ENCODE assay signal across 13 cellular contexts in the genomic region with DNA sequence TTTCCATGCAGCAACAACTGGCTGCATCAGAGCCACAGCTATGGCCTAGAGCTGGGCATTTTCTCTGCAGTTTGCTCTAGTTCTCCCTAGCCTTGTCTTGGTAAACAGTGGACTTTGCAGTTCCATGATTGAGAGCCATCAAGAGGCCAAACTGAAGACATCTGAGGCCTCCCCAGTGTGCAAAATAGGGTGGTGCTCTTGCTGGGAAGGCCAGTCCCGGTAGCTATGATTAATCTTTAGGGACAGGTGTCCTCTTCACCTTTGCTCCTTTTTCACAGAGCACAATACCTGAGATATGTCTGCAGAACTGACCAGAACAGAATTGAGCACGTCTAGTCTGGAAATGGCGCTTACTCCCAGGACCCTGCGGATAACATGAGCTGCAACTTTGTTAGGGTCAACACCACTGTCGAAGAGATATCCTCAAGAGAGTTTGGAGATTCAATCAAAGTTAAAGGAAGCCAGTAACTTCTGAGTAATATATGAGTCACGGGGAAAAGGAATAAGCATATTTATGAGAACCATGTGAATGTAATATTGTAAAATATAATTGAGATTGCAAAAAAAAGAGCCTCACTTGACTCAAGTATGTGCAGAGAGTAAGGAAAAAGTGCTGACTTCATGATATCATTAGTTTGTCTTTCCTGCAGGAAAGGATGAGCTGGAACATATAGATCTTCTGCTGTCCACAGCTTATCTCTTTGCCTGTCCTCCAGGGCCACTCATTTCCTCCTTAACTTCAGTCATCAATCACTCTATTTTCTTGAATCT.
DNase-seq lines count a peak whose midpoint lies in the region; ATAC-seq and TF ChIP-seq lines count a peak whose summit lies in the region.
"Had no signal": no experiment of that assay in that cellular context is flagged by ENCODE, and none has a peak within 500 bp of the region (broad histone marks: within the 10 kb centered on the region; RNA-seq: fewer than 3 reads in every experiment).

No MANE protein-coding gene starts in this region.

- H3K4me1 Mint-ChIP-seq in osteocyte (ENCODE audit: unreplicated experiment) (peaks cover 25% of the 10 kb centered on the region), glutamatergic neuron (ENCODE audit: low read depth, unreplicated experiment) (no peaks in the 10 kb centered on the region)

- H3K9me3 Mint-ChIP-seq in osteocyte (ENCODE audit: unreplicated experiment), result no peaks in the 10 kb centered on the region
- H3K9me3 Mint-ChIP-seq in glutamatergic neuron (ENCODE audit: unreplicated experiment), result no peaks in the 10 kb centered on the region

- no peak for ATAC-seq in HG03432 (IDR thresholded peaks at IDR 0.05; ENCODE audit: unreplicated experiment)
- ATAC-seq: body of pancreas, Right ventricle myocardium inferior had no signal

- H3K4me3 Mint-ChIP-seq in osteocyte (ENCODE audit: unreplicated experiment) (no peak overlapping the region), glutamatergic neuron (ENCODE audit: unreplicated experiment) (no peak overlapping the region)

- peak overlapping the region; percentile 33 for H3K27ac ChIP-seq in epithelial cell of prostate
- H3K27ac ChIP-seq: body of pancreas had no signal

- TF ChIP-seq CTCF in osteocyte (IDR thresholded peaks at IDR 0.05) (no peak), glutamatergic neuron (IDR thresholded peaks at IDR 0.05; ENCODE audit: partially characterized antibody, unreplicated experiment) (no peak)

- no peaks in the 10 kb centered on the region for H3K27me3 Mint-ChIP-seq in osteocyte (ENCODE audit: unreplicated experiment)
- H3K27me3 Mint-ChIP-seq in glutamatergic neuron (ENCODE audit: unreplicated experiment), result no peaks in the 10 kb centered on the region

- H3K36me3 Mint-ChIP-seq in osteocyte (ENCODE audit: unreplicated experiment) (no peaks in the 10 kb centered on the region), glutamatergic neuron (ENCODE audit: unreplicated experiment) (no peaks in the 10 kb centered on the region)

- H3K27ac Mint-ChIP-seq in osteocyte (ENCODE audit: unreplicated experiment) (peak overlapping the region; percentile 12), glutamatergic neuron (ENCODE audit: unreplicated experiment) (no peak overlapping the region)

- peak; percentile 66 for DNase-seq in EL
- peak; percentile 25 for DNase-seq in RPMI7951 (ENCODE audit: low read depth)
- DNase-seq in epithelial cell of prostate (ENCODE audit: low read depth, low spot score), result no peak
- no peak for DNase-seq in osteocyte (ENCODE audit: extremely low spot score, unreplicated experiment)
- DNase-seq in activated CD4-positive, CD25-positive, alpha-beta regulatory T cell treated with anti-CD3 and anti-CD28 coated beads, Interleukin-2, amount 50 U/mL, for 72 hours, result no peak
- DNase-seq in glutamatergic neuron, result no peak
- no peak for DNase-seq in NCI-H345 treated with DMSO at 0.1 percent for 48 hours (lab: John Stamatoyannopoulos, UW; ENCODE audit: unreplicated experiment)
- DNase-seq: activated T-cell treated with anti-CD3 and anti-CD28 coated beads for 4 hours; body of pancreas; NCI-H2227 treated with DMSO at 0.1 percent for 48 hours; stimulated activated CD4-positive, alpha-beta T cell treated with anti-CD3 and anti-CD28 coated beads, Interleukin-15, amount 100 ng/mL, for 24 hours had no signal

Comparison
In these comparisons a context has a peak if more than half of its experiments do, and no peak if none do; other contexts are left out.
1. DNase-seq: peak in EL (single experiment) and RPMI7951 (single experiment); none in epithelial cell of prostate (single experiment), osteocyte (single experiment), activated CD4-positive, CD25-positive, alpha-beta regulatory T cell treated with anti-CD3 and anti-CD28 coated beads, Interleukin-2, amount 50 U/mL, for 72 hours (single experiment), glutamatergic neuron (single experiment) and NCI-H345 treated with DMSO at 0.1 percent for 48 hours (single experiment).